ENCODE assay signal across 9 cellular contexts in the genomic region with DNA sequence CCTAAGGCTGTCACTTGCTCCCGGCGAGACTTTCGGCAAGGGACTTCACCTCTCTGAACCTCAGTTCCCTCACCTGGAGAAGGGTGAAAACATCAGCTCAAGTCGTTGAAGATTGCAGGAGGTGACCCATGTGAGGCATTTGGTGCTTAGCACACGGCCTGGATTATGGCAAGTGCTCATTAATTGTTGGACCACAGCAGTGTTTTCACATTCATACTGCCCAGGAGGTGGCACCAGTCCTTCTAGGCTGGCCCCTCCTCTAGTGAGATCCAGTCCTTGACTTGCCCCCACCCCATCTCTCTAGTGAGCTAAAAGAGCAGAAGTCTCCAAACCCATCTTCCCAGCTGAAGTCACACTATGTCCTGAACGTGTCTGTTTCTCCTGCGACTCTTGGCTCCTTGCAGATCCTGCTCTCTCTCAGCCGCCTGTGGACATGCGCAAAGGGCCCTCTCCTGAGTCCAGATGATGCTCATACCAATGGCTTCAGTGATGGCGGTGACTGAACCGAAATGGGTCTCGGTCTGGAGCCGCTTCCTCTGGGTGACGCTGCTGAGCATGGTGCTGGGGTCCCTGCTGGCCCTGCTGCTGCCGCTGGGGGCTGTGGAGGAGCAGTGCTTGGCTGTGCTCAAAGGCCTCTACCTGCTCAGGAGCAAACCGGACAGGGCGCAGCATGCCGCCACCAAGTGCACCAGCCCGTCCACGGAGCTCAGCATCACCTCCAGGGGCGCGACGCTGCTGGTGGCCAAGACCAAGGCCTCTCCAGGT. TPM values are rescaled to one million over a fixed set of nuclear protein-coding genes. Genes with fewer than 3 reads are reported as not detected.
DNase-seq lines count a peak whose midpoint lies in the region; ATAC-seq and TF ChIP-seq lines count a peak whose summit lies in the region.
"Had no signal": no experiment of that assay in that cellular context is flagged by ENCODE, and none has a peak within 500 bp of the region (broad histone marks: within the 10 kb centered on the region; RNA-seq: fewer than 3 reads in every experiment).

No MANE protein-coding gene starts in this region.

- in situ Hi-C loops in astrocyte of the cerebellum (cut with HindIII; ENCODE audit: low sequenced_read_pairs) = no loop called here

- peaks cover 9% of the 10 kb centered on the region for H3K4me1 Mint-ChIP-seq in nephron progenitor cell

- peak; percentile 26 for DNase-seq in NCI-H2227 (lab: John Stamatoyannopoulos, UW; ENCODE audit: unreplicated experiment)
- DNase-seq in NCI-H2227 treated with DMSO at 0.1 percent for 48 hours (lab: John Stamatoyannopoulos, UW) = no peak
- no peak for DNase-seq in LNCaP clone FGC (ENCODE audit: low read depth)
- DNase-seq in astrocyte of the cerebellum (ENCODE audit: low read depth) = no peak
- no peak for DNase-seq in nephron progenitor cell
- no peak for DNase-seq in stimulated activated CD4-positive, alpha-beta T cell treated with anti-CD3 and anti-CD28 coated beads, Interleukin-4, amount 100 ng/mL, for 4 hours
- no peak for DNase-seq in A172 (ENCODE audit: low spot score)
- DNase-seq: NCI-H1105 had no signal

- peak overlapping the region; percentile 95 for H3K4me3 Mint-ChIP-seq in nephron progenitor cell

- H3K27ac Mint-ChIP-seq in nephron progenitor cell = peak overlapping the region; percentile 78

- peaks cover 26% of the 10 kb centered on the region for H3K36me3 Mint-ChIP-seq in nephron progenitor cell (ENCODE audit: low read depth)

- H3K4me3 ChIP-seq in LNCaP clone FGC (ENCODE audit: low read depth, low read length) (peak overlapping the region; percentile 82; the same call in 1 of the 2 replicates), astrocyte of the cerebellum (ENCODE audit: low read depth, low read length) (no peak overlapping the region)

- TF ChIP-seq CTCF in LNCaP clone FGC (IDR thresholded peaks at IDR 0.05; ENCODE audit: control insufficient read depth, extremely low read depth, insufficient read depth) (peak; percentile 18; the same call in 1 of the 2 replicates), astrocyte of the cerebellum (IDR thresholded peaks at IDR 0.05; ENCODE audit: low read depth, low read length, missing control alignments) (peak; percentile 1), nephron progenitor cell (IDR thresholded peaks at IDR 0.05) (no peak)

- no peaks in the 10 kb centered on the region for H3K9me3 Mint-ChIP-seq in nephron progenitor cell

- H3K27me3 Mint-ChIP-seq in nephron progenitor cell (ENCODE audit: low read depth, poor library complexity) = peaks cover 8% of the 10 kb centered on the region

- no peak for ATAC-seq in GM21737 (IDR thresholded peaks at IDR 0.05; ENCODE audit: unreplicated experiment)

RNA-seq across cellular contexts. Expression of a gene that starts 1.6 kb away (rescaled TPM):
- 9.1 and 9.3 TPM in 2 replicates for total RNA-seq in A172 (2014; rRNA removed; shearing (Covaris generic))

RNA-seq across cellular contexts. Expression of a gene that starts 44.3 kb away (rescaled TPM):
- total RNA-seq in A172 (2014; rRNA removed; shearing (Covaris generic)) = 65.9 and 86.6 TPM in 2 replicates

RNA-seq across cellular contexts. Expression of a gene that starts 45.7 kb away (rescaled TPM):
- total RNA-seq in A172 (2014; rRNA removed; shearing (Covaris generic)) = 112 and 137 TPM in 2 replicates
